In genomic region chr10:110733256-110733952, GRCh38 we compare ENCODE assay signal across 10 cellular contexts.
DNase-seq lines count a peak whose midpoint lies in the region; ATAC-seq and TF ChIP-seq lines count a peak whose summit lies in the region.
"Had no signal": no experiment of that assay in that cellular context is flagged by ENCODE, and none has a peak within 500 bp of the region (broad histone marks: within the 10 kb centered on the region; RNA-seq: fewer than 3 reads in every experiment).

No MANE protein-coding gene starts in this region.

- POLR2A ChIA-PET in CD8-positive, alpha-beta T cell (lab: Charles Lee): no interaction called here
- POLR2A ChIA-PET in naive thymus-derived CD4-positive, alpha-beta T cell (lab: Charles Lee): no interaction called here

- CTCF ChIA-PET in CD8-positive, alpha-beta T cell (lab: Charles Lee): no interaction called here
- CTCF ChIA-PET in naive thymus-derived CD4-positive, alpha-beta T cell (lab: Charles Lee): no interaction called here

- no peak overlapping the region for H3K27ac ChIP-seq in CD8-positive, alpha-beta T cell (ENCODE audit: low read depth, low read length)
- H3K27ac ChIP-seq in duodenal mucosa (ENCODE audit: low read depth, low read length): no peak overlapping the region
- no peak overlapping the region for H3K27ac ChIP-seq in naive thymus-derived CD4-positive, alpha-beta T cell (ENCODE audit: low read depth, low read length)
- H3K27ac ChIP-seq: transverse colon had no signal

- peaks cover 18% of the 10 kb centered on the region for H3K27me3 Mint-ChIP-seq in CD8-positive, alpha-beta T cell (ENCODE audit: low read depth)
- H3K27me3 Mint-ChIP-seq in naive thymus-derived CD4-positive, alpha-beta T cell: peaks cover 0 to 50% (median 4%) of the 10 kb centered on the region in 5 donors

- no peaks in the 10 kb centered on the region for H3K9me3 Mint-ChIP-seq in CD8-positive, alpha-beta T cell
- peaks cover 0 to 2% (median 0%) of the 10 kb centered on the region in 11 donors for H3K9me3 Mint-ChIP-seq in naive thymus-derived CD4-positive, alpha-beta T cell

- H3K9ac ChIP-seq in duodenal mucosa (ENCODE audit: low read depth in 1 of 2, low read length in 2 of 2): no peak overlapping the region

- no peak overlapping the region for H3K4me3 ChIP-seq in CD8-positive, alpha-beta T cell (ENCODE audit: low read depth, low read length)
- H3K4me3 ChIP-seq in duodenal mucosa (ENCODE audit: low read depth in 1 of 2, low read length in 2 of 2): peak overlapping the region; percentile 26 to 48
- H3K4me3 ChIP-seq in naive thymus-derived CD4-positive, alpha-beta T cell (ENCODE audit: low read length): no peak overlapping the region
- H3K4me3 ChIP-seq: HAP-1, transverse colon had no signal

- TF ChIP-seq CTCF in CD8-positive, alpha-beta T cell (IDR thresholded peaks at IDR 0.05): no peak
- TF ChIP-seq CTCF in GM13976 (IDR thresholded peaks at IDR 0.05; ENCODE audit: borderline replicate concordance, control extremely low read depth, extremely low read depth, insufficient read depth, missing control alignments): no peak

- intact Hi-C loops in CD8-positive, alpha-beta T cell (cut with DNase I, micrococcal nuclease): no loop called here
- intact Hi-C loops in naive thymus-derived CD4-positive, alpha-beta T cell (cut with micrococcal nuclease): no loop called here
- intact Hi-C loops in left colon (cut with DNase I, micrococcal nuclease): no loop called here

- H3K9me3 ChIP-seq in CD8-positive, alpha-beta T cell (ENCODE audit: low read length): no peaks in the 10 kb centered on the region
- H3K9me3 ChIP-seq in duodenal mucosa (ENCODE audit: control insufficient read depth in 1 of 2, low read length in 2 of 2): no peaks in the 10 kb centered on the region
- H3K9me3 ChIP-seq in naive thymus-derived CD4-positive, alpha-beta T cell (ENCODE audit: control insufficient read depth in 2 of 3, low read length in 3 of 3): no peaks in the 10 kb centered on the region
- H3K9me3 ChIP-seq: HAP-1, transverse colon had no signal

- in situ Hi-C loops in GM13976 (cut with MboI; ENCODE audit: low sequenced_read_pairs, unreplicated experiment): loop anchor here (25.0 kb wide), 1 partner anchor 604 kb away; no protein-coding TSS in a partner anchor

- no peaks in the 10 kb centered on the region for H3K36me3 Mint-ChIP-seq in CD8-positive, alpha-beta T cell
- H3K36me3 Mint-ChIP-seq in naive thymus-derived CD4-positive, alpha-beta T cell: no peaks in the 10 kb centered on the region

- no peaks in the 10 kb centered on the region for H3K4me1 ChIP-seq in CD8-positive, alpha-beta T cell (ENCODE audit: insufficient read depth, low read length)
- peaks cover 2 to 13% of the 10 kb centered on the region in 2 donors for H3K4me1 ChIP-seq in duodenal mucosa (ENCODE audit: control insufficient read depth in 1 of 2, insufficient read depth in 2 of 2, low read length in 2 of 2)
- no peaks in the 10 kb centered on the region for H3K4me1 ChIP-seq in naive thymus-derived CD4-positive, alpha-beta T cell (ENCODE audit: control insufficient read depth in 2 of 2, insufficient read depth in 2 of 2, low read length in 2 of 2)
- H3K4me1 ChIP-seq: transverse colon had no signal

- peak overlapping the region; percentile 5 for H3K4me3 Mint-ChIP-seq in CD8-positive, alpha-beta T cell
- H3K4me3 Mint-ChIP-seq in naive thymus-derived CD4-positive, alpha-beta T cell: peak overlapping the region in 7 of 10 donors; percentile 14 to 62 (median 46)

- H3K36me3 ChIP-seq in CD8-positive, alpha-beta T cell (ENCODE audit: insufficient read depth, low read length): no peaks in the 10 kb centered on the region
- H3K36me3 ChIP-seq in duodenal mucosa (ENCODE audit: control insufficient read depth in 1 of 2, insufficient read depth in 2 of 2, low read length in 2 of 2): no peaks in the 10 kb centered on the region
- no peaks in the 10 kb centered on the region for H3K36me3 ChIP-seq in naive thymus-derived CD4-positive, alpha-beta T cell (ENCODE audit: control insufficient read depth in 2 of 3, insufficient read depth in 3 of 3, low read length in 3 of 3)
- H3K36me3 ChIP-seq: HAP-1, transverse colon had no signal

- no peak overlapping the region for H3K27ac Mint-ChIP-seq in CD8-positive, alpha-beta T cell
- no peak overlapping the region for H3K27ac Mint-ChIP-seq in naive thymus-derived CD4-positive, alpha-beta T cell

- H3K4me1 Mint-ChIP-seq in CD8-positive, alpha-beta T cell (ENCODE audit: low read depth): peaks cover 10% of the 10 kb centered on the region
- H3K4me1 Mint-ChIP-seq in naive thymus-derived CD4-positive, alpha-beta T cell: peaks cover 4 to 15% (median 7%) of the 10 kb centered on the region in 7 donors

- no peak for DNase-seq in CD8-positive, alpha-beta T cell
- DNase-seq in NCI-H2227 (lab: John Stamatoyannopoulos, UW; ENCODE audit: unreplicated experiment): peak; percentile 65
- DNase-seq in naive thymus-derived CD4-positive, alpha-beta T cell: no peak
- no peak for DNase-seq in left colon
- no peak for DNase-seq in GM13976 (ENCODE audit: low spot score)
- DNase-seq: transverse colon had no signal

- no peak for ATAC-seq in CD8-positive, alpha-beta T cell
- peak; percentile 24 for ATAC-seq in naive thymus-derived CD4-positive, alpha-beta T cell
- no peak for ATAC-seq in GM18520 (IDR thresholded peaks at IDR 0.05; ENCODE audit: unreplicated experiment)
- ATAC-seq in left colon: no peak
- no peak for ATAC-seq in GM18502 (IDR thresholded peaks at IDR 0.05; ENCODE audit: poor library complexity, unreplicated experiment)

- no peaks in the 10 kb centered on the region for H3K27me3 ChIP-seq in CD8-positive, alpha-beta T cell (ENCODE audit: insufficient read depth, low read length)
- H3K27me3 ChIP-seq in duodenal mucosa (ENCODE audit: control insufficient read depth in 1 of 2, insufficient read depth in 2 of 2, low read length in 2 of 2): peaks cover 9 to 29% of the 10 kb centered on the region in 2 donors
- no peaks in the 10 kb centered on the region for H3K27me3 ChIP-seq in naive thymus-derived CD4-positive, alpha-beta T cell (ENCODE audit: control insufficient read depth in 2 of 2, insufficient read depth in 2 of 2, low read length in 2 of 2)
- H3K27me3 ChIP-seq: transverse colon had no signal

Comparison
In these comparisons a context has a peak if more than half of its experiments do, and no peak if none do; other contexts are left out.
1. H3K4me3 ChIP-seq: peak in duodenal mucosa (2 of 2); none in CD8-positive, alpha-beta T cell (single experiment) and naive thymus-derived CD4-positive, alpha-beta T cell (single experiment).